Comparison of ENCODE assay signal across 11 cellular contexts in genomic region chr2:25159947-25160346, GRCh38. TPM values are rescaled to one million over a fixed set of nuclear protein-coding genes. Genes with fewer than 3 reads are reported as not detected.
DNase-seq lines count a peak whose midpoint lies in the region; ATAC-seq and TF ChIP-seq lines count a peak whose summit lies in the region.
"Had no signal": no experiment of that assay in that cellular context is flagged by ENCODE, and none has a peak within 500 bp of the region (broad histone marks: within the 10 kb centered on the region; RNA-seq: fewer than 3 reads in every experiment).

No MANE protein-coding gene starts in this region.

- H3K27me3 ChIP-seq in cardiac muscle cell: no peaks in the 10 kb centered on the region

- H3K4me1 ChIP-seq in cardiac muscle cell (ENCODE audit: low read depth): peaks cover 5% of the 10 kb centered on the region

- H3K36me3 ChIP-seq in cardiac muscle cell: no peaks in the 10 kb centered on the region

- TF ChIP-seq CTCF in cardiac muscle cell (IDR thresholded peaks at IDR 0.05; ENCODE audit: low read depth, low read length): no peak
- no peak for TF ChIP-seq CTCF in RWPE1 (conservative IDR thresholded peaks at IDR 0.05; ENCODE audit: low read depth)
- no peak for TF ChIP-seq CTCF in fibroblast of villous mesenchyme (IDR thresholded peaks at IDR 0.05; ENCODE audit: insufficient read depth, low read depth, low read length)
- no peak for TF ChIP-seq CTCF in GM10248 (IDR thresholded peaks at IDR 0.05; ENCODE audit: control extremely low read depth, extremely low read depth, low read depth, missing control alignments)

- H3K4me1 Mint-ChIP-seq in stimulated activated naive CD8-positive, alpha-beta T cell treated with anti-CD3 and anti-CD28 coated beads, Interleukin-15, amount 100 ng/mL, for 72 hours: peaks cover 43% of the 10 kb centered on the region

- ATAC-seq in left ventricle myocardium superior: no peak
- no peak for ATAC-seq in stimulated activated naive CD8-positive, alpha-beta T cell treated with anti-CD3 and anti-CD28 coated beads, Interleukin-15, amount 100 ng/mL, for 72 hours
- ATAC-seq: esophagus mucosa had no signal

- H3K9me3 Mint-ChIP-seq in stimulated activated naive CD8-positive, alpha-beta T cell treated with anti-CD3 and anti-CD28 coated beads, Interleukin-15, amount 100 ng/mL, for 72 hours: no peaks in the 10 kb centered on the region

- H3K4me3 Mint-ChIP-seq in stimulated activated naive CD8-positive, alpha-beta T cell treated with anti-CD3 and anti-CD28 coated beads, Interleukin-15, amount 100 ng/mL, for 72 hours: peak overlapping the region; percentile 69 to 72

- H3K4me3 ChIP-seq in cardiac muscle cell (no peak overlapping the region), fibroblast of villous mesenchyme (ENCODE audit: low read depth, low read length) (no peak overlapping the region)

- intact Hi-C loops in left ventricle myocardium superior (cut with micrococcal nuclease): no loop called here

- no peaks in the 10 kb centered on the region for H3K9me3 ChIP-seq in cardiac muscle cell (ENCODE audit: low read depth)

- no peak overlapping the region for H3K27ac ChIP-seq in cardiac muscle cell
- no peak overlapping the region for H3K27ac ChIP-seq in RWPE1

- DNase-seq in cardiac muscle cell (ENCODE audit: low read depth in 1 of 2, low spot score in 1 of 2) (peak; percentile 39 to 42), left ventricle myocardium superior (no peak), RWPE1 (ENCODE audit: low spot score) (peak; percentile 18), fibroblast of villous mesenchyme (ENCODE audit: low read depth) (peak; percentile 56), GM10248 (ENCODE audit: extremely low spot score) (no peak), HPDE6-E6E7 (ENCODE audit: extremely low spot score) (no peak), NCI-H2196 (lab: John Stamatoyannopoulos, UW; ENCODE audit: unreplicated experiment) (no peak)
- DNase-seq in stimulated activated naive CD8-positive, alpha-beta T cell treated with anti-CD3 and anti-CD28 coated beads, Interleukin-15, amount 100 ng/mL, for 72 hours: no peak
- DNase-seq: amygdala, NCI-H1417 treated with DMSO at 0.1 percent for 48 hours had no signal

- peak overlapping the region in 1 of 2 donors; percentile 62 for H3K27ac Mint-ChIP-seq in stimulated activated naive CD8-positive, alpha-beta T cell treated with anti-CD3 and anti-CD28 coated beads, Interleukin-15, amount 100 ng/mL, for 72 hours

- CTCF ChIA-PET in RWPE1 (lab: Yijun Ruan, JAX): interaction anchor here (0.7 to 0.9 kb wide), 2 partner anchors 103 to 185 kb away, joined by 3 read pairs; no protein-coding TSS in a partner anchor
- CTCF ChIA-PET in GM10248 (lab: Yijun Ruan, JAX): no interaction called here

- POLR2A ChIA-PET in RWPE1 (lab: Yijun Ruan, JAX; ENCODE audit: low non-redundant PET): no interaction called here
- POLR2A ChIA-PET in GM10248 (lab: Yijun Ruan, JAX): no interaction called here

- H3K27me3 Mint-ChIP-seq in stimulated activated naive CD8-positive, alpha-beta T cell treated with anti-CD3 and anti-CD28 coated beads, Interleukin-15, amount 100 ng/mL, for 72 hours: no peaks in the 10 kb centered on the region

RNA-seq across cellular contexts. Expression of gene POMC, which starts 8.4 kb away (rescaled TPM):
- 2.8 and 3.9 TPM in 2 replicates for total RNA-seq in cardiac muscle cell
- polyA plus RNA-seq in cardiac muscle cell: 2.0 TPM in 1 of 2 replicates, not detected in the other
- total RNA-seq in left ventricle myocardium superior: 5.3 TPM
- total RNA-seq in fibroblast of villous mesenchyme: 0.32 TPM in 1 of 2 replicates, not detected in the other

Comparison
In these comparisons a context has a peak if more than half of its experiments do, and no peak if none do; other contexts are left out.
1. DNase-seq: peak in cardiac muscle cell (2 of 2), RWPE1 (single experiment) and fibroblast of villous mesenchyme (single experiment); none in left ventricle myocardium superior (single experiment), stimulated activated naive CD8-positive, alpha-beta T cell treated with anti-CD3 and anti-CD28 coated beads, Interleukin-15, amount 100 ng/mL, for 72 hours (0 of 2), GM10248 (single experiment), HPDE6-E6E7 (single experiment) and NCI-H2196 (single experiment).